In genomic region chr19:2253106-2254051, GRCh38 we compare ENCODE assay signal across 8 cellular contexts. TPM values are rescaled to one million over a fixed set of nuclear protein-coding genes. Genes with fewer than 3 reads are reported as not detected.
DNase-seq lines count a peak whose midpoint lies in the region; ATAC-seq and TF ChIP-seq lines count a peak whose summit lies in the region.

No MANE protein-coding gene starts in this region.

- DNase-seq in heart right ventricle (no peak), left cardiac atrium (no peak), glutamatergic neuron (peak; percentile 37), occipital lobe (lab: John Stamatoyannopoulos, UW) (no peak)
- DNase-seq in activated CD4-positive, alpha-beta T cell treated with anti-CD3 and anti-CD28 coated beads, Interleukin-2, amount 10 ng/mL, durations not matched to agents 7 days and 5 days, result peak; percentile 49

- POLR2A ChIA-PET in activated CD4-positive, alpha-beta T cell treated with anti-CD3 and anti-CD28 coated beads, Interleukin-2, amount 10 ng/mL, durations not matched to agents 7 days and 5 days (lab: Charles Lee), result interaction anchor here (0.5 kb wide), 1 partner anchor 69 kb away, joined by 3 read pairs; no protein-coding TSS in a partner anchor

- peak in 4 of 9 donors; percentile 6 to 23 (median 20) for TF ChIP-seq CTCF in heart right ventricle (IDR thresholded peaks at IDR 0.05)
- peak; percentile 18 for TF ChIP-seq CTCF in glutamatergic neuron (IDR thresholded peaks at IDR 0.05; ENCODE audit: partially characterized antibody, unreplicated experiment)

- peaks cover 21% of the 10 kb centered on the region for H3K27me3 Mint-ChIP-seq in activated CD4-positive, alpha-beta T cell treated with anti-CD3 and anti-CD28 coated beads, Interleukin-2, amount 10 ng/mL, durations not matched to agents 7 days and 5 days
- H3K27me3 Mint-ChIP-seq in glutamatergic neuron (ENCODE audit: unreplicated experiment), result peaks cover 3% of the 10 kb centered on the region

- peaks cover 21% of the 10 kb centered on the region for H3K4me1 Mint-ChIP-seq in activated CD4-positive, alpha-beta T cell treated with anti-CD3 and anti-CD28 coated beads, Interleukin-2, amount 10 ng/mL, durations not matched to agents 7 days and 5 days
- H3K4me1 Mint-ChIP-seq in glutamatergic neuron (ENCODE audit: low read depth, unreplicated experiment), result peaks cover 1% of the 10 kb centered on the region

- ATAC-seq in heart right ventricle (no peak), left cardiac atrium (no peak), HG03097 (IDR thresholded peaks at IDR 0.05; ENCODE audit: low FRiP score, unreplicated experiment) (no peak), HG02623 (IDR thresholded peaks at IDR 0.05; ENCODE audit: unreplicated experiment) (no peak)

- peak overlapping the region in 7 of 10 donors; percentile 0 to 34 (median 19) for H3K4me3 ChIP-seq in heart right ventricle
- H3K4me3 ChIP-seq in thymus (ENCODE audit: low read length), result peak overlapping the region; percentile 61

- CTCF ChIA-PET in activated CD4-positive, alpha-beta T cell treated with anti-CD3 and anti-CD28 coated beads, Interleukin-2, amount 10 ng/mL, durations not matched to agents 7 days and 5 days (lab: Charles Lee), result interaction anchor here (0.5 to 2.4 kb wide), 7 partner anchors 11 to 380 kb away, joined by 3 to 9 read pairs (median 4); partner anchors contain the start of gene PLEKHJ1

- H3K9me3 ChIP-seq in heart right ventricle (no peaks in the 10 kb centered on the region), thymus (ENCODE audit: control insufficient read depth) (no peaks in the 10 kb centered on the region)

- peaks cover 3% of the 10 kb centered on the region for H3K36me3 Mint-ChIP-seq in activated CD4-positive, alpha-beta T cell treated with anti-CD3 and anti-CD28 coated beads, Interleukin-2, amount 10 ng/mL, durations not matched to agents 7 days and 5 days (ENCODE audit: low read depth)
- H3K36me3 Mint-ChIP-seq in glutamatergic neuron (ENCODE audit: unreplicated experiment), result no peaks in the 10 kb centered on the region

- peaks cover 0 to 5% (median 0%) of the 10 kb centered on the region in 9 donors for H3K36me3 ChIP-seq in heart right ventricle
- H3K36me3 ChIP-seq in thymus (ENCODE audit: control insufficient read depth, insufficient read depth), result peaks cover 12% of the 10 kb centered on the region

- H3K4me3 Mint-ChIP-seq in activated CD4-positive, alpha-beta T cell treated with anti-CD3 and anti-CD28 coated beads, Interleukin-2, amount 10 ng/mL, durations not matched to agents 7 days and 5 days, result peak overlapping the region; percentile 25
- H3K4me3 Mint-ChIP-seq in glutamatergic neuron (ENCODE audit: unreplicated experiment), result peak overlapping the region; percentile 70

- intact Hi-C loops in heart right ventricle (cut with DNase I) (no loop called here), left cardiac atrium (cut with DNase I) (no loop called here)

- no peaks in the 10 kb centered on the region for H3K9me3 Mint-ChIP-seq in activated CD4-positive, alpha-beta T cell treated with anti-CD3 and anti-CD28 coated beads, Interleukin-2, amount 10 ng/mL, durations not matched to agents 7 days and 5 days
- H3K9me3 Mint-ChIP-seq in glutamatergic neuron (ENCODE audit: unreplicated experiment), result peaks cover 1% of the 10 kb centered on the region

- peak overlapping the region; percentile 46 for H3K27ac Mint-ChIP-seq in activated CD4-positive, alpha-beta T cell treated with anti-CD3 and anti-CD28 coated beads, Interleukin-2, amount 10 ng/mL, durations not matched to agents 7 days and 5 days
- no peak overlapping the region for H3K27ac Mint-ChIP-seq in glutamatergic neuron (ENCODE audit: unreplicated experiment)

- 3 to 4% methylated on average over 76 of the region's 76 CpGs for WGBS in heart right ventricle, 2 donors
- WGBS in thymus, result 8% methylated on average over 76 of the region's 76 CpGs

- peaks cover 8 to 43% (median 36%) of the 10 kb centered on the region in 9 donors for H3K4me1 ChIP-seq in heart right ventricle
- peaks cover 26% of the 10 kb centered on the region for H3K4me1 ChIP-seq in thymus (ENCODE audit: control insufficient read depth, insufficient read depth, low read length)

- H3K27ac ChIP-seq in heart right ventricle, result no peak overlapping the region
- H3K27ac ChIP-seq in thymus (ENCODE audit: low read depth), result no peak overlapping the region

- H3K27me3 ChIP-seq in heart right ventricle (peaks cover 36 to 59% (median 52%) of the 10 kb centered on the region in 7 donors), thymus (ENCODE audit: control insufficient read depth, insufficient read depth) (peaks cover 58% of the 10 kb centered on the region)

RNA-seq across cellular contexts. Expression of gene JSRP1, which starts 2.8 kb away (rescaled TPM):
- total RNA-seq in heart right ventricle (under 1 TPM in 3 of 10 donors, not detected in 7; 0.31 to 0.72 (median 0.45) TPM), left cardiac atrium (under 1 TPM in 1 of 2 donors, not detected in 1; 0.27 TPM), glutamatergic neuron (ENCODE audit: unreplicated experiment) (not detected), occipital lobe (not detected)
- polyA plus RNA-seq in heart right ventricle (under 1 TPM in 1 of 2 donors, not detected in 1; 0.29 TPM), thymus (1.3 TPM)
- total RNA-seq in activated CD4-positive, alpha-beta T cell treated with anti-CD3 and anti-CD28 coated beads, Interleukin-2, amount 10 ng/mL, durations not matched to agents 7 days and 5 days, result under 1 TPM in 1 of 2 experiments, not detected in 1; 0.27 TPM

RNA-seq across cellular contexts. Expression of gene AMH, which starts 4.3 kb away (rescaled TPM):
- total RNA-seq in heart right ventricle (under 1 TPM; 0.15 to 0.70 (median 0.41) TPM), left cardiac atrium (1 to 10 TPM in 1 of 2 donors, under 1 TPM in 1; 0.80 to 1.6 TPM), glutamatergic neuron (ENCODE audit: unreplicated experiment) (11.0 TPM), occipital lobe (not detected)
- polyA plus RNA-seq in heart right ventricle (1 to 10 TPM in 1 of 2 donors, under 1 TPM in 1; 0.30 to 1.0 TPM), thymus (2.2 TPM)
- 1 to 10 TPM; 5.2 to 9.2 TPM for total RNA-seq in activated CD4-positive, alpha-beta T cell treated with anti-CD3 and anti-CD28 coated beads, Interleukin-2, amount 10 ng/mL, durations not matched to agents 7 days and 5 days

RNA-seq across cellular contexts. Expression of gene SF3A2, which starts 16.8 kb away (rescaled TPM):
- total RNA-seq in heart right ventricle (10 to 100 TPM; 24.6 to 45.2 (median 30.4) TPM), left cardiac atrium (10 to 100 TPM; 28.8 to 34.4 TPM), glutamatergic neuron (ENCODE audit: unreplicated experiment) (101 TPM), occipital lobe (26.4 TPM)
- polyA plus RNA-seq in heart right ventricle (10 to 100 TPM; 25.8 to 47.3 TPM), thymus (51.1 TPM)
- total RNA-seq in activated CD4-positive, alpha-beta T cell treated with anti-CD3 and anti-CD28 coated beads, Interleukin-2, amount 10 ng/mL, durations not matched to agents 7 days and 5 days, result 100 to 1,000 TPM; 142 to 151 TPM

RNA-seq across cellular contexts. Expression of gene PLEKHJ1, which starts 17.2 kb away (rescaled TPM):
- 10 to 100 TPM; 40.0 to 76.5 (median 45.0) TPM for total RNA-seq in heart right ventricle
- 100 to 1,000 TPM in 1 of 2 donors, 10 to 100 TPM in 1; 83.6 to 103 TPM for polyA plus RNA-seq in heart right ventricle
- 10 to 100 TPM; 45.2 to 45.7 TPM for total RNA-seq in left cardiac atrium
- total RNA-seq in activated CD4-positive, alpha-beta T cell treated with anti-CD3 and anti-CD28 coated beads, Interleukin-2, amount 10 ng/mL, durations not matched to agents 7 days and 5 days, result 10 to 100 TPM; 56.2 to 71.9 TPM
- total RNA-seq in glutamatergic neuron (ENCODE audit: unreplicated experiment), result 164 TPM
- polyA plus RNA-seq in thymus, result 97.7 TPM
- total RNA-seq in occipital lobe, result 35.7 TPM

RNA-seq across cellular contexts. Expression of gene PEAK3, which starts 28.6 kb away (rescaled TPM):
- total RNA-seq in heart right ventricle (1 to 10 TPM in 1 of 10 donors, under 1 TPM in 9; 0.11 to 1.1 (median 0.22) TPM), left cardiac atrium (1 to 10 TPM; 1.0 to 2.3 TPM), glutamatergic neuron (ENCODE audit: unreplicated experiment) (not detected), occipital lobe (not detected)
- polyA plus RNA-seq in heart right ventricle (under 1 TPM; 0.13 to 0.22 TPM), thymus (0.34 TPM)
- under 1 TPM; 0.17 to 0.25 TPM for total RNA-seq in activated CD4-positive, alpha-beta T cell treated with anti-CD3 and anti-CD28 coated beads, Interleukin-2, amount 10 ng/mL, durations not matched to agents 7 days and 5 days

Comparison
In these comparisons a context has a peak if more than half of its experiments do, and no peak if none do; other contexts are left out.
1. DNase-seq: peak in activated CD4-positive, alpha-beta T cell treated with anti-CD3 and anti-CD28 coated beads, Interleukin-2, amount 10 ng/mL, durations not matched to agents 7 days and 5 days (single experiment) and glutamatergic neuron (single experiment); none in heart right ventricle (0 of 2), left cardiac atrium (single experiment) and occipital lobe (single experiment).